20 cellular contexts compared by ENCODE assay signal in genomic region chr1:5972198-5972520, GRCh38. TPM values are rescaled to one million over a fixed set of nuclear protein-coding genes. Genes with fewer than 3 reads are reported as not detected.
DNase-seq lines count a peak whose midpoint lies in the region; ATAC-seq and TF ChIP-seq lines count a peak whose summit lies in the region.
"Had no signal": no experiment of that assay in that cellular context is flagged by ENCODE, and none has a peak within 500 bp of the region (broad histone marks: within the 10 kb centered on the region; RNA-seq: fewer than 3 reads in every experiment).

No MANE protein-coding gene starts in this region.

- H3K4me1 Mint-ChIP-seq in memory B cell = no peaks in the 10 kb centered on the region
- H3K4me1 Mint-ChIP-seq in activated T-helper 17 cell treated with anti-CD3 and anti-CD28 coated beads, Interleukin-2, amount 50 U/mL, for 72 hours = peaks cover 2% of the 10 kb centered on the region

- CTCF ChIA-PET in AG04450 (lab: Charles Lee) = interaction anchor here (7.5 kb wide), 1 partner anchor 463 kb away, joined by 122 read pairs; no protein-coding TSS in a partner anchor

- peak overlapping the region; percentile 35 for H3K27ac Mint-ChIP-seq in memory B cell
- no peak overlapping the region for H3K27ac Mint-ChIP-seq in activated T-helper 17 cell treated with anti-CD3 and anti-CD28 coated beads, Interleukin-2, amount 50 U/mL, for 72 hours
- H3K27ac Mint-ChIP-seq: CD4-positive, CD25-positive, alpha-beta regulatory T cell; CD8-positive, alpha-beta memory T cell; GM23338; HFFc6; IgD-negative memory B cell had no signal

- POLR2A ChIA-PET in AG04450 (lab: Yijun Ruan, JAX) = no interaction called here

- TF ChIP-seq CTCF in AG04450 (IDR thresholded peaks at IDR 0.05; ENCODE audit: low read depth, low read length) = no peak

- H3K4me3 ChIP-seq in AG04450 (ENCODE audit: low read depth, low read length) = no peak overlapping the region
- H3K4me3 ChIP-seq: GM23338 had no signal

- ATAC-seq in memory B cell (ENCODE audit: low read depth) = no peak
- no peak for ATAC-seq in activated T-helper 17 cell treated with anti-CD3 and anti-CD28 coated beads, Interleukin-2, amount 50 U/mL, for 72 hours (replicated peaks)
- no peak for ATAC-seq in GM21381 (IDR thresholded peaks at IDR 0.05; ENCODE audit: unreplicated experiment)
- ATAC-seq: GM23338, HCT116 had no signal

- H3K4me3 Mint-ChIP-seq in memory B cell = no peak overlapping the region
- no peak overlapping the region for H3K4me3 Mint-ChIP-seq in activated T-helper 17 cell treated with anti-CD3 and anti-CD28 coated beads, Interleukin-2, amount 50 U/mL, for 72 hours
- H3K4me3 Mint-ChIP-seq: CD4-positive, CD25-positive, alpha-beta regulatory T cell; CD8-positive, alpha-beta memory T cell; GM23338; HFFc6; IgD-negative memory B cell had no signal

- H3K27ac ChIP-seq in AG04450 (ENCODE audit: low read depth, low read length) = peak overlapping the region; percentile 11

- no peaks in the 10 kb centered on the region for H3K9me3 Mint-ChIP-seq in memory B cell
- H3K9me3 Mint-ChIP-seq in activated T-helper 17 cell treated with anti-CD3 and anti-CD28 coated beads, Interleukin-2, amount 50 U/mL, for 72 hours = no peaks in the 10 kb centered on the region
- H3K9me3 Mint-ChIP-seq: CD4-positive, CD25-positive, alpha-beta regulatory T cell; CD8-positive, alpha-beta memory T cell; HFFc6; IgD-negative memory B cell had no signal

- H3K36me3 Mint-ChIP-seq in memory B cell = no peaks in the 10 kb centered on the region
- peaks cover 26% of the 10 kb centered on the region for H3K36me3 Mint-ChIP-seq in activated T-helper 17 cell treated with anti-CD3 and anti-CD28 coated beads, Interleukin-2, amount 50 U/mL, for 72 hours (ENCODE audit: low read depth)

- no peaks in the 10 kb centered on the region for H3K27me3 Mint-ChIP-seq in memory B cell
- H3K27me3 Mint-ChIP-seq in activated T-helper 17 cell treated with anti-CD3 and anti-CD28 coated beads, Interleukin-2, amount 50 U/mL, for 72 hours = no peaks in the 10 kb centered on the region
- H3K27me3 Mint-ChIP-seq: CD4-positive, CD25-positive, alpha-beta regulatory T cell; CD8-positive, alpha-beta memory T cell; IgD-negative memory B cell had no signal

- intact Hi-C loops in posterior vena cava (cut with DNase I) = loop anchor here in 1 of 2 donors (2.0 kb wide), 2 partner anchors 21 to 459 kb away; no protein-coding TSS in a partner anchor

- H3K9me3 ChIP-seq in AG04450 (ENCODE audit: control insufficient read depth, insufficient read depth, low read length) = no peaks in the 10 kb centered on the region
- H3K9me3 ChIP-seq: BE2C had no signal

- DNase-seq in AG04450 (ENCODE audit: low read depth, low spot score) (no peak), NCI-H82 (lab: John Stamatoyannopoulos, UW) (peak; percentile 63), memory B cell (ENCODE audit: low spot score in 2 of 2) (no peak), posterior vena cava (ENCODE audit: low spot score) (peak; percentile 44), inferior parietal cortex (ENCODE audit: extremely low spot score) (no peak)
- DNase-seq: BE2C; CD4-positive, CD25-positive, alpha-beta regulatory T cell; CD8-positive, alpha-beta memory T cell; COR-L47; DMS 273 treated with DMSO at 0.1 percent for 48 hours; DMS53; DND-41; EL; H7; HFFc6 had no signal

- no peaks in the 10 kb centered on the region for H3K27me3 ChIP-seq in AG04450 (ENCODE audit: control insufficient read depth, insufficient read depth, low read length)
- H3K27me3 ChIP-seq: BE2C had no signal

RNA-seq across cellular contexts. Expression of gene NPHP4, which starts 20.1 kb away (rescaled TPM):
- polyA plus RNA-seq in AG04450 (2011; rRNA removed) = 1.6 and 1.9 TPM in 2 replicates
- polyA minus RNA-seq in AG04450 (2011; rRNA and poly(A)+ RNA removed) = 3.2 and 4.8 TPM in 2 replicates
- total RNA-seq in posterior vena cava = 1 to 10 TPM; 6.9 to 7.7 TPM
- 10 to 100 TPM; 21.5 to 35.7 TPM for total RNA-seq in activated T-helper 17 cell treated with anti-CD3 and anti-CD28 coated beads, Interleukin-2, amount 50 U/mL, for 72 hours

Comparison
In these comparisons a context has a peak if more than half of its experiments do, and no peak if none do; other contexts are left out.
1. DNase-seq: peak in NCI-H82 (single experiment) and posterior vena cava (single experiment); none in AG04450 (single experiment), memory B cell (0 of 2) and inferior parietal cortex (single experiment).